ENCODE assay signal across 21 cellular contexts in the genomic region with DNA sequence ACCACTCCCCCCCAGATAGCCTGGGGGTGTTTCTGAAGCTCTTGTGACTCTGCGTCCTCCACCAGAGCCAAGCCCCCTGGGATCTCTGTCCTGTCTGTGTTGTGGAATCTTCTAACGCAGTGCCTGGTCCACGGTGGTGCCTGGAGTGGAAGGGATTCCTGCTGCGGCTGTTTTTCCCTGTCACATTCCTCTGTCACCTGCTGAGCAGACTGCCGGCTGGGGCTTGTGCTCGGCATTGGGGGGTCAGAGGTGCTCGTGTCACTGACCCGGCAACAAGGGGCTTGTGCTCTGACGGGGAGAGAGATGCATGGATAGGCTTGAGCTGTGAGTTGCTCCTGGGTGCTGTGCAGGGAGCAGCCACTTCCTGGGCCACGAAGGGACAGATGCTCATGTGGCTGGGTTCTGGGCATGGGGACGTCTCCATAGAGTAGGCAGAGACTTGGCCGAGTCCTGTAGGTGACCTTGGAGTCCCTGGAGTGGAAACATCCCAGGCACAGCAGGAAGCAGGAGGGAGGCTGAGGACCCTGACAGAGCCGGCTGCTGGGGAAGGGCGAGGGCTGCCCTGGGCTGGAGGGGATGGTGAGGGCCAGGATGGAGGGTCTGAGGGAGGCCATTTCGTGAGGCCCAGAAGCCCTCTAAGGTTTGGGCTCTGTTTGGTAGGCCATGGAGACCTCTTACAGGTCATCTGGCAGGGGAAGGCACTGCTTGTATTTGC.
"Had no signal": no experiment of that assay in that cellular context is flagged by ENCODE, and none has a peak within 500 bp of the region (broad histone marks: within the 10 kb centered on the region; RNA-seq: fewer than 3 reads in every experiment).

No MANE protein-coding gene starts in this region.

- ATAC-seq: left lung; naive thymus-derived CD8-positive, alpha-beta T cell; WTC11 had no signal

- H3K27ac ChIP-seq: left lung, parathyroid adenoma, right lobe of liver, tibial nerve, uterus had no signal

- H3K4me3 Mint-ChIP-seq: activated naive CD4-positive, alpha-beta T cell treated with anti-CD3 and anti-CD28 coated beads, Interleukin-2, amount 10 ng/mL, durations not matched to agents 7 days and 5 days; activated naive CD8-positive, alpha-beta T cell treated with anti-CD3 and anti-CD28 coated beads, Interleukin-2, amount 50 U/mL, for 24 hours; dendritic cell treated with granulocyte-macrophage colony-stimulating factor and Interleukin-4, amounts not matched to agents 40 ng/mL and 50 ng/mL, for 4 days; mesothelial cell of epicardium; naive thymus-derived CD8-positive, alpha-beta T cell; stimulated activated naive CD8-positive, alpha-beta T cell treated with anti-CD3 and anti-CD28 coated beads, Interleukin-15, Interleukin-2, amounts not matched to agents 100 ng/mL and 50 ng/mL, for 24 hours; WTC11 had no signal

- FAIRE-seq: endometrium had no signal

- H3K36me3 Mint-ChIP-seq: activated naive CD4-positive, alpha-beta T cell treated with anti-CD3 and anti-CD28 coated beads, Interleukin-2, amount 10 ng/mL, durations not matched to agents 7 days and 5 days; mesothelial cell of epicardium; naive thymus-derived CD8-positive, alpha-beta T cell; WTC11 had no signal

- H3K9ac ChIP-seq: parathyroid adenoma had no signal

- H3K79me2 ChIP-seq: parathyroid adenoma had no signal

- H3K9me3 Mint-ChIP-seq: activated naive CD4-positive, alpha-beta T cell treated with anti-CD3 and anti-CD28 coated beads, Interleukin-2, amount 10 ng/mL, durations not matched to agents 7 days and 5 days; activated naive CD8-positive, alpha-beta T cell treated with anti-CD3 and anti-CD28 coated beads, Interleukin-2, amount 50 U/mL, for 24 hours; dendritic cell treated with granulocyte-macrophage colony-stimulating factor and Interleukin-4, amounts not matched to agents 40 ng/mL and 50 ng/mL, for 4 days; mesothelial cell of epicardium; naive thymus-derived CD8-positive, alpha-beta T cell; stimulated activated naive CD8-positive, alpha-beta T cell treated with anti-CD3 and anti-CD28 coated beads, Interleukin-15, Interleukin-2, amounts not matched to agents 100 ng/mL and 50 ng/mL, for 24 hours; WTC11 had no signal

- H3K4me1 ChIP-seq: left lung, parathyroid adenoma, right lobe of liver, tibial nerve, uterus had no signal

- H3K36me3 ChIP-seq: left lung, right lobe of liver, tibial nerve, uterus had no signal

- H3K4me3 ChIP-seq: left lung, right lobe of liver, smooth muscle cell, tibial nerve, uterus had no signal

- H3K27me3 Mint-ChIP-seq: activated naive CD8-positive, alpha-beta T cell treated with anti-CD3 and anti-CD28 coated beads, Interleukin-2, amount 50 U/mL, for 24 hours; stimulated activated naive CD8-positive, alpha-beta T cell treated with anti-CD3 and anti-CD28 coated beads, Interleukin-15, Interleukin-2, amounts not matched to agents 100 ng/mL and 50 ng/mL, for 24 hours had no signal

- DNase-seq: activated naive CD4-positive, alpha-beta T cell treated with anti-CD3 and anti-CD28 coated beads, Interleukin-2, amount 10 ng/mL, durations not matched to agents 7 days and 5 days; activated naive CD8-positive, alpha-beta T cell treated with anti-CD3 and anti-CD28 coated beads, Interleukin-2, amount 50 U/mL, for 24 hours; activated T-cell treated with anti-CD3 and anti-CD28 coated beads, Interleukin-2, amount 50 U/mL, for 48 hours; caudate nucleus; effector CD4-positive, alpha-beta T cell; hippocampal formation; kidney glomerular epithelial cell; left lung; right lobe of liver; stimulated activated CD4-positive, alpha-beta T cell treated with anti-CD3 and anti-CD28 coated beads, Interleukin-4, amount 100 ng/mL, for 1 hour; T-helper 9 cell; uterus had no signal

- H3K4me1 Mint-ChIP-seq: activated naive CD4-positive, alpha-beta T cell treated with anti-CD3 and anti-CD28 coated beads, Interleukin-2, amount 10 ng/mL, durations not matched to agents 7 days and 5 days had no signal

- H3K9me3 ChIP-seq: left lung, right lobe of liver, tibial nerve, uterus had no signal

- H3K4me2 ChIP-seq: smooth muscle cell had no signal

- H3K27me3 ChIP-seq: left lung, right lobe of liver, tibial nerve, uterus had no signal

- H2AFZ ChIP-seq: parathyroid adenoma had no signal

- H3K27ac Mint-ChIP-seq: activated naive CD4-positive, alpha-beta T cell treated with anti-CD3 and anti-CD28 coated beads, Interleukin-2, amount 10 ng/mL, durations not matched to agents 7 days and 5 days; activated naive CD8-positive, alpha-beta T cell treated with anti-CD3 and anti-CD28 coated beads, Interleukin-2, amount 50 U/mL, for 24 hours; dendritic cell treated with granulocyte-macrophage colony-stimulating factor and Interleukin-4, amounts not matched to agents 40 ng/mL and 50 ng/mL, for 4 days; mesothelial cell of epicardium; naive thymus-derived CD8-positive, alpha-beta T cell; stimulated activated naive CD8-positive, alpha-beta T cell treated with anti-CD3 and anti-CD28 coated beads, Interleukin-15, Interleukin-2, amounts not matched to agents 100 ng/mL and 50 ng/mL, for 24 hours; WTC11 had no signal
